ENCODE assay signal across 9 cellular contexts in the genomic region with DNA sequence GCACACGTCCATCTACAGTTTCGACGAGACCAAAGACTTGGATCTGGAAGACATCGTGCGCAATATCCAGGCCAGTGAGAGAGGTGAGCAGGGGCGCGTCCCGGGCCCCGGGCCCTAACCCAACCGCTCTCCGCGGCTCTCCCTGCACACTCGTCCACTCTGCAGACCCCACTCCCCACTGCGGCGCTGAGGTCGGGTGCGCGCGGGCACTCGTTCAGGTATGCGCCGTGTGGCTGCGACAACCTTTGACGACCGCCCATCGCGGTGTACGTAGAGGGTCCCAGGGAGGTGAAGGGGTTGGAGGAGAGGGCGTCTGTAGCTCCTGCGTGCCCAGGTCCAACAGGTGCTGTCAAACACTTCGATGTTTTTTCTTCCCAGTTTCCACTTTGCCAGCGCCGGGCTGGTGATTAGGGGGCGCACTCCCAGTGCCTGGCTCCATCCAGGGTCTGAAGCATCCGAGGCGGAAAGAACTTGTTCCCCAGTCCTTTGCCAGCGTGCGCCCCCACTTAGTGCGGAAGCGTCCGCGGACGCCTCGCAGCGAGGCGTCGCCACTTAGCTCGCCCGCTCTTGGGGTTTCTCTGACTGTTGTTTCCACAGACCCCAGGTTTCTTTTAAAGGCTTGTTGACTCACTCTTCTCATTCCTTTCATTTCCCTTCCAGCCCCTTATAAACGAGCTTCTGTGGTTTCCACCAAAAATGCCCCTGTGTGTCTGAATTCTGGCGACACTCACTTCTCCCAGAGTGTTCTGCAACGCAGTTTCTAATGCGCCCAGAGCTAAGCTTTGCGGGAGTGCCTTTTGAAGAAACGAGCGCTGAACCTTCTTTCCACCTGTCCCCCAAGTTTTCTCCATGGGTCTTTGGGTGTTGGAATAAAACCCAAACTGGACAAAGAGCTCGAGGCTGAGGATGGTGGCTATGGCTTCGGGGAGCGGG. TPM values are rescaled to one million over a fixed set of nuclear protein-coding genes. Genes with fewer than 3 reads are reported as not detected.
A peak's percentile ranks its signal among the peaks of the same experiment; 100 is the strongest.
DNase-seq lines count a peak whose midpoint lies in the region; ATAC-seq, FAIRE-seq and TF ChIP-seq lines count a peak whose summit lies in the region.
"Had no signal": no experiment of that assay in that cellular context is flagged by ENCODE, and none has a peak within 500 bp of the region (broad histone marks: within the 10 kb centered on the region; RNA-seq: fewer than 3 reads in every experiment).

No MANE protein-coding gene starts in this region.

- H3K4me3 ChIP-seq in IMR-90 (ENCODE audit: insufficient read depth, low read depth, low read length) (peak overlapping the region; percentile 72), endothelial cell of umbilical vein (replicated peaks in 1 of 3; ENCODE audit: insufficient read depth in 1 of 3, low read depth in 1 of 3, low read length in 3 of 3) (no peak overlapping the region), MM.1S (ENCODE audit: low read length) (no peak overlapping the region)

- DNase-seq in AG08396 (ENCODE audit: low spot score) (peak; percentile 40), IMR-90 (peak; percentile 35), endothelial cell of umbilical vein (ENCODE audit: low read depth, low spot score) (no peak), neural crest cell (ENCODE audit: low read depth, low spot score) (peak; percentile 2), NAMALWA (ENCODE audit: low spot score) (no peak), LoVo (ENCODE audit: low spot score) (no peak), MM.1S (no peak)
- DNase-seq: T-helper 9 cell had no signal

- H3K56ac ChIP-seq in IMR-90 (ENCODE audit: extremely low read depth, insufficient read depth, low read length) = peak overlapping the region; percentile 68; the same call in 1 of the 2 replicates

- H3K4me2 ChIP-seq in IMR-90 (ENCODE audit: low read depth, low read length) (peak overlapping the region; percentile 85), endothelial cell of umbilical vein (ENCODE audit: insufficient read depth, low read length) (no peak overlapping the region), MM.1S (ENCODE audit: low read depth, low read length) (no peak overlapping the region)

- TF ChIP-seq CTCF in IMR-90 (conservative IDR thresholded peaks at IDR 0.05; ENCODE audit: low read depth, low read length) (no peak), endothelial cell of umbilical vein (IDR thresholded peaks at IDR 0.05; ENCODE audit: extremely low read depth in 1 of 2, insufficient read depth in 1 of 2, low read depth in 1 of 2, low read length in 2 of 2) (no peak), neural crest cell (conservative IDR thresholded peaks at IDR 0.05) (peak; percentile 14), MM.1S (IDR thresholded peaks at IDR 0.05; ENCODE audit: low read length) (no peak)

- peak overlapping the region; percentile 73 for H2AK5ac ChIP-seq in IMR-90 (ENCODE audit: low read depth, low read length)

- peak overlapping the region; percentile 7 for H2AK9ac ChIP-seq in IMR-90 (replicated peaks; ENCODE audit: low read depth, low read length, poor library complexity)

- no peaks in the 10 kb centered on the region for H3K27me3 ChIP-seq in IMR-90 (ENCODE audit: control insufficient read depth, insufficient read depth, low read length)
- H3K27me3 ChIP-seq in endothelial cell of umbilical vein (ENCODE audit: control insufficient read depth in 2 of 2, insufficient read depth in 2 of 2, low read length in 2 of 2) = peaks cover 29 to 49% of the 10 kb centered on the region in 2 experiments
- no peaks in the 10 kb centered on the region; the same call in 1 of the 2 replicates for H3K27me3 ChIP-seq in MM.1S (replicated peaks; ENCODE audit: insufficient read depth, low read length)

- POLR2A ChIA-PET in IMR-90 (lab: Charles Lee; ENCODE audit: unreplicated experiment) (no interaction called here), endothelial cell of umbilical vein (lab: Charles Lee) (no interaction called here)

- no peaks in the 10 kb centered on the region; the same call in none of the 2 replicates for H3K4me1 ChIP-seq in IMR-90 (ENCODE audit: control insufficient read depth, insufficient read depth, low read length)
- H3K4me1 ChIP-seq in endothelial cell of umbilical vein (ENCODE audit: control insufficient read depth, extremely low read depth, insufficient read depth, low read length) = peaks cover 11% of the 10 kb centered on the region
- H3K4me1 ChIP-seq in MM.1S (ENCODE audit: low read length) = no peaks in the 10 kb centered on the region

- no peaks in the 10 kb centered on the region; a peak in 2 of 4 replicates for H3K79me1 ChIP-seq in IMR-90 (ENCODE audit: low read depth in 1 of 2, low read length in 2 of 2)

- H3K4ac ChIP-seq in IMR-90 (ENCODE audit: low read depth, low read length) = peak overlapping the region; percentile 57

- H3K9ac ChIP-seq in IMR-90 (ENCODE audit: low read depth, low read length) (peak overlapping the region; percentile 80), endothelial cell of umbilical vein (replicated peaks; ENCODE audit: extremely low read depth, insufficient read depth, low read length) (no peak overlapping the region), MM.1S (ENCODE audit: low read length) (no peak overlapping the region)

- BruUV-seq in IMR-90 (replicated peaks; lab: Mats Ljungman, UMichigan) (no TSS peak), endothelial cell of umbilical vein (replicated peaks; lab: Mats Ljungman, UMichigan) (no TSS peak)

- peaks cover 30% of the 10 kb centered on the region for H3K4me1 Mint-ChIP-seq in neural crest cell

- H2BK20ac ChIP-seq in IMR-90 (ENCODE audit: low read depth, low read length) = no peak overlapping the region; the same call in 1 of the 2 replicates

- no peak overlapping the region for H3K27ac Mint-ChIP-seq in neural crest cell (ENCODE audit: unreplicated experiment)

- H2BK120ac ChIP-seq in IMR-90 (ENCODE audit: low read depth, low read length) = peak overlapping the region; percentile 58

- intact Hi-C loops in IMR-90 (cut with micrococcal nuclease) (loop anchor here (2.0 to 5.0 kb wide), 4 partner anchors 48 to 660 kb away; no protein-coding TSS in a partner anchor), endothelial cell of umbilical vein (cut with micrococcal nuclease) (loop anchor here (5.0 kb wide), 1 partner anchor 275 kb away; no protein-coding TSS in a partner anchor)

- H4K8ac ChIP-seq in IMR-90 (ENCODE audit: low read depth in 2 of 2, low read length in 2 of 2) = peak overlapping the region; percentile 53 to 59

- peaks cover 8% of the 10 kb centered on the region for H3K36me3 Mint-ChIP-seq in neural crest cell (ENCODE audit: low read depth)

- H3K23ac ChIP-seq in IMR-90 (ENCODE audit: low read depth, low read length) = peak overlapping the region; percentile 73; the same call in 1 of the 2 replicates

- CTCF ChIA-PET in IMR-90 (lab: Yijun Ruan, JAX) (interaction anchor here (0.9 kb wide), 1 partner anchor 152 kb away, joined by 3 read pairs; no protein-coding TSS in a partner anchor), endothelial cell of umbilical vein (lab: Charles Lee) (interaction anchor here (1.6 kb wide), 1 partner anchor 723 kb away, joined by 4 read pairs; no protein-coding TSS in a partner anchor)

- no peaks in the 10 kb centered on the region for H3F3A ChIP-seq in MM.1S (ENCODE audit: insufficient read depth, low read length)

- H3K79me2 ChIP-seq in endothelial cell of umbilical vein (ENCODE audit: control insufficient read depth, insufficient read depth, low read length) = no peaks in the 10 kb centered on the region
- no peaks in the 10 kb centered on the region for H3K79me2 ChIP-seq in MM.1S (ENCODE audit: low read length)

- H3K14ac ChIP-seq in IMR-90 (replicated peaks; ENCODE audit: low read depth, low read length) = no peak overlapping the region

- no peaks in the 10 kb centered on the region for H4K20me1 ChIP-seq in IMR-90 (ENCODE audit: insufficient read depth, low read length)
- no peaks in the 10 kb centered on the region for H4K20me1 ChIP-seq in endothelial cell of umbilical vein (replicated peaks; ENCODE audit: control insufficient read depth, extremely low read depth, insufficient read depth, low read length)
- no peaks in the 10 kb centered on the region for H4K20me1 ChIP-seq in MM.1S (ENCODE audit: insufficient read depth, low read length)

- H3K36me3 ChIP-seq in IMR-90 (ENCODE audit: control insufficient read depth, insufficient read depth, low read length) (peaks cover 3% of the 10 kb centered on the region), endothelial cell of umbilical vein (ENCODE audit: control insufficient read depth in 2 of 2, extremely low read depth in 1 of 2, insufficient read depth in 2 of 2, low read length in 2 of 2) (no peaks in the 10 kb centered on the region), MM.1S (replicated peaks; ENCODE audit: insufficient read depth, low read length) (no peaks in the 10 kb centered on the region)

- H3K4me3 Mint-ChIP-seq in neural crest cell = peak overlapping the region; percentile 88

- H4K91ac ChIP-seq in IMR-90 (ENCODE audit: insufficient read depth, low read depth, low read length) = peak overlapping the region; percentile 79; the same call in 1 of the 2 replicates

- dilution Hi-C loops in IMR-90 (cut with HindIII; ENCODE audit: low sequenced_read_pairs, unreplicated experiment) (no loop called here), endothelial cell of umbilical vein (cut with MboI; ENCODE audit: extremely low pct_ligation_motif_present, low sequenced_read_pairs) (no loop called here)

- no peak for FAIRE-seq in endothelial cell of umbilical vein (lab: Jason Lieb, UNC)

- peaks cover 89% of the 10 kb centered on the region for H3K27me3 Mint-ChIP-seq in neural crest cell (ENCODE audit: low read depth)

- H4K5ac ChIP-seq in IMR-90 (ENCODE audit: low read depth, low read length) = peak overlapping the region; percentile 25

- peak overlapping the region; percentile 16; the same call in 1 of the 2 replicates for H3K18ac ChIP-seq in IMR-90 (ENCODE audit: low read depth, low read length)

- H2BK5ac ChIP-seq in IMR-90 (ENCODE audit: low read depth, low read length, poor library complexity, severe bottlenecking) = peak overlapping the region; percentile 6

- H3K27ac ChIP-seq in IMR-90 (ENCODE audit: insufficient read depth, low read length) = peak overlapping the region; percentile 77
- no peak overlapping the region for H3K27ac ChIP-seq in endothelial cell of umbilical vein (ENCODE audit: insufficient read depth, low read depth, low read length)
- no peak overlapping the region for H3K27ac ChIP-seq in MM.1S (ENCODE audit: low read length)

- TF ChIP-seq POLR2A in IMR-90 (IDR thresholded peaks at IDR 0.05; ENCODE audit: low read depth, low read length) = no peak
- TF ChIP-seq POLR2A in endothelial cell of umbilical vein (IDR thresholded peaks at IDR 0.05; ENCODE audit: low read depth, low read length) = no peak

- no peak for TF ChIP-seq RAD21 in IMR-90 (IDR thresholded peaks at IDR 0.05; ENCODE audit: low read length)

- H3K9me2 ChIP-seq in MM.1S (replicated peaks; ENCODE audit: insufficient read depth, low read length) = no peaks in the 10 kb centered on the region

- H3K9me1 ChIP-seq in IMR-90 (ENCODE audit: insufficient read depth, low read length) (no peaks in the 10 kb centered on the region; the same call in 1 of the 2 replicates), endothelial cell of umbilical vein (replicated peaks; ENCODE audit: control insufficient read depth, extremely low read depth, insufficient read depth, low read length) (no peaks in the 10 kb centered on the region)

- H2BK15ac ChIP-seq in IMR-90 (ENCODE audit: low read depth, low read length) = peak overlapping the region; percentile 54; the same call in 1 of the 3 replicates

- 8% methylated on average over 13 of the region's 59 CpGs; no CpG with 5 or more reads in 1 of the 2 experiments for WGBS in IMR-90 (ENCODE audit: extremely low coverage in 2 of 2, insufficient read length in 1 of 2), 2 experiments

- H2AFZ ChIP-seq in IMR-90 (replicated peaks; ENCODE audit: low read length, poor library complexity) = peak overlapping the region; percentile 87
- no peak overlapping the region for H2AFZ ChIP-seq in endothelial cell of umbilical vein (ENCODE audit: low read depth, low read length)
- H2AFZ ChIP-seq in MM.1S (ENCODE audit: low read length) = no peak overlapping the region

- no peaks in the 10 kb centered on the region for H3K9me3 Mint-ChIP-seq in neural crest cell

- in situ Hi-C loops in IMR-90 (cut with MboI; ENCODE audit: low sequenced_read_pairs) = loop anchor here (10.0 kb wide), 2 partner anchors 202 to 462 kb away; no protein-coding TSS in a partner anchor

- ATAC-seq in IMR-90 (ENCODE audit: low read depth) (no peak), GM18861 (IDR thresholded peaks at IDR 0.05; ENCODE audit: unreplicated experiment) (no peak)

- no peaks in the 10 kb centered on the region for H3K9me3 ChIP-seq in IMR-90 (ENCODE audit: control insufficient read depth, insufficient read depth, low read length)
- H3K9me3 ChIP-seq in endothelial cell of umbilical vein (replicated peaks; ENCODE audit: control insufficient read depth, insufficient read depth, low read length) = no peaks in the 10 kb centered on the region
- H3K9me3 ChIP-seq in MM.1S (replicated peaks; ENCODE audit: insufficient read depth, low read length) = no peaks in the 10 kb centered on the region

RNA-seq across cellular contexts. Expression of a gene that starts 1.6 kb away (rescaled TPM):
- total RNA-seq in IMR-90 (2012; rRNA removed) (88.2 and 89.4 TPM in 2 replicates), endothelial cell of umbilical vein (0.37 and 0.53 TPM in 2 replicates), neural crest cell (6.8 and 8.5 TPM in 2 replicates)
- polyA plus RNA-seq in IMR-90 (2012; rRNA removed) (23.2 and 24.6 TPM in 2 replicates), endothelial cell of umbilical vein (0.01 and 0.03 TPM in 2 replicates)
- 7.5 and 12.4 TPM in 2 replicates for polyA plus RNA-seq in IMR-90 (2012; cell fraction: cytosol; rRNA removed)
- 12.3 and 16.2 TPM in 2 replicates for polyA plus RNA-seq in IMR-90 (2012; cell fraction: nucleus; rRNA removed; ENCODE audit: low replicate concordance)
- 0.01 and 0.09 TPM in 2 replicates for polyA plus RNA-seq in endothelial cell of umbilical vein (2011; cell fraction: cytosol; rRNA removed)
- 0.38 and 0.41 TPM in 2 replicates for polyA plus RNA-seq in endothelial cell of umbilical vein (2011; cell fraction: nucleus; rRNA removed)
- not detected in 2 replicates for polyA plus RNA-seq in endothelial cell of umbilical vein (2012)
- 0.15 and 0.53 TPM in 2 replicates for polyA minus RNA-seq in endothelial cell of umbilical vein
- polyA minus RNA-seq in endothelial cell of umbilical vein (2011; cell fraction: cytosol; rRNA and poly(A)+ RNA removed) = 6.1 TPM
- polyA minus RNA-seq in endothelial cell of umbilical vein (2011; cell fraction: nucleus; rRNA and poly(A)+ RNA removed) = 1.4 and 1.9 TPM in 2 replicates

Comparison
In these comparisons a context has a peak if more than half of its experiments do, and no peak if none do; other contexts are left out.
1. DNase-seq: peak in AG08396 (single experiment), IMR-90 (single experiment) and neural crest cell (single experiment); none in endothelial cell of umbilical vein (single experiment), NAMALWA (single experiment), LoVo (single experiment) and MM.1S (single experiment).